Comparison of ENCODE assay signal across 20 cellular contexts in genomic region chr5:108238936-108239887, GRCh38.
A peak's percentile ranks its signal among the peaks of the same experiment; 100 is the strongest.
DNase-seq lines count a peak whose midpoint lies in the region; ATAC-seq and TF ChIP-seq lines count a peak whose summit lies in the region.
"Had no signal": no experiment of that assay in that cellular context is flagged by ENCODE, and none has a peak within 500 bp of the region (broad histone marks: within the 10 kb centered on the region; RNA-seq: fewer than 3 reads in every experiment).

No MANE protein-coding gene starts in this region.

- no peak for TF ChIP-seq RAD21 in HCT116 (IDR thresholded peaks at IDR 0.05; ENCODE audit: low read depth)

- no peaks in the 10 kb centered on the region for H3K79me2 ChIP-seq in DND-41 (ENCODE audit: insufficient read depth, low read length)
- H3K79me2 ChIP-seq in HCT116 (ENCODE audit: insufficient read depth, low read length): no peaks in the 10 kb centered on the region
- no peaks in the 10 kb centered on the region for H3K79me2 ChIP-seq in PC-3 (ENCODE audit: low read length)

- TF ChIP-seq CTCF in DND-41 (IDR thresholded peaks at IDR 0.05; ENCODE audit: borderline replicate concordance, extremely low read depth, low read length, poor library complexity, severe bottlenecking) (no peak), HCT116 (IDR thresholded peaks at IDR 0.05 in 2 of 3, conservative IDR thresholded peaks at IDR 0.05 in 1 of 3; ENCODE audit: borderline replicate concordance in 1 of 3, insufficient read depth in 1 of 3, low read depth in 2 of 3, low read length in 2 of 3) (peak in 1 of 3 experiments; percentile 17; a peak in 2 of 6 replicates), PC-3 (conservative IDR thresholded peaks at IDR 0.05; ENCODE audit: low read depth, low read length) (no peak), fibroblast of mammary gland (conservative IDR thresholded peaks at IDR 0.05; ENCODE audit: control insufficient read depth, insufficient read depth, low read depth, low read length) (no peak)

- H3K27me3 ChIP-seq in DND-41 (ENCODE audit: insufficient read depth, low read length, poor library complexity) (no peaks in the 10 kb centered on the region), HCT116 (ENCODE audit: insufficient read depth, low read length) (no peaks in the 10 kb centered on the region), PC-3 (ENCODE audit: low read length) (no peaks in the 10 kb centered on the region)

- RAD21 ChIA-PET in HCT116 (lab: Charles Lee; ENCODE audit: low non-redundant PET in 1 of 2, low total read pairs in 2 of 2, uncharacterized antibody in 2 of 2, unreplicated experiment in 2 of 2): no interaction called here

- intact Hi-C loops in HCT116 (cut with micrococcal nuclease) (no loop called here), PC-3 (cut with micrococcal nuclease) (no loop called here)

- H3F3A ChIP-seq in PC-3 (ENCODE audit: low read length, unreplicated experiment): no peaks in the 10 kb centered on the region

- BruUV-seq in HCT116 (replicated peaks; lab: Mats Ljungman, UMichigan) (no TSS peak), PC-3 (replicated peaks; lab: Mats Ljungman, UMichigan) (no TSS peak)

- H3K27ac ChIP-seq in DND-41 (ENCODE audit: low read length) (no peak overlapping the region), HCT116 (ENCODE audit: low read depth, low read length) (no peak overlapping the region), PC-3 (ENCODE audit: low read length) (no peak overlapping the region)

- H3K36me3 ChIP-seq in DND-41 (ENCODE audit: insufficient read depth, low read length) (no peaks in the 10 kb centered on the region), HCT116 (ENCODE audit: control insufficient read depth in 1 of 2, insufficient read depth in 2 of 2, low read length in 2 of 2) (no peaks in the 10 kb centered on the region), PC-3 (ENCODE audit: low read depth, low read length) (no peaks in the 10 kb centered on the region)

- no peak overlapping the region for H2AFZ ChIP-seq in DND-41 (ENCODE audit: low read depth, low read length)
- H2AFZ ChIP-seq in HCT116 (ENCODE audit: low read depth, low read length, poor library complexity, severe bottlenecking): no peak overlapping the region
- no peak overlapping the region for H2AFZ ChIP-seq in PC-3 (ENCODE audit: low read length)

- POLR2A ChIA-PET in HCT116 (lab: Charles Lee) (no interaction called here), PC-3 (lab: Charles Lee; ENCODE audit: unreplicated experiment) (no interaction called here)

- no peak overlapping the region for H3K4me2 ChIP-seq in DND-41 (ENCODE audit: insufficient read depth, low read length)
- peak overlapping the region; percentile 46 for H3K4me2 ChIP-seq in HCT116 (ENCODE audit: low read length)
- H3K4me2 ChIP-seq in PC-3 (ENCODE audit: low read length): no peak overlapping the region
- H3K4me2 ChIP-seq: SK-N-SH had no signal

- no peak for TF ChIP-seq POLR2A in HCT116 (IDR thresholded peaks at IDR 0.05; ENCODE audit: borderline replicate concordance, extremely low read depth, insufficient read depth, insufficient read length)

- H4K20me1 ChIP-seq in DND-41 (ENCODE audit: insufficient read depth, low read length): no peaks in the 10 kb centered on the region
- no peaks in the 10 kb centered on the region for H4K20me1 ChIP-seq in HCT116 (ENCODE audit: insufficient read depth)
- no peaks in the 10 kb centered on the region for H4K20me1 ChIP-seq in PC-3 (ENCODE audit: low read length)

- H3K9me2 ChIP-seq in HCT116 (ENCODE audit: insufficient read depth) (no peaks in the 10 kb centered on the region), PC-3 (replicated peaks; ENCODE audit: low read length) (no peaks in the 10 kb centered on the region)
- H3K9me2 ChIP-seq: SK-N-SH had no signal

- 0 out of 3 replicates have a peak, but pooled peaks have one; percentile 27 for ATAC-seq in DND-41 (ENCODE audit: insufficient read depth, low read depth)
- peak; percentile 89 for ATAC-seq in HCT116
- no peak for ATAC-seq in PC-3
- ATAC-seq in HG02973 (IDR thresholded peaks at IDR 0.05; ENCODE audit: unreplicated experiment): no peak
- ATAC-seq: left cardiac atrium; Panc1; stimulated activated naive CD8-positive, alpha-beta T cell treated with anti-CD3 and anti-CD28 coated beads, Interleukin-15, amount 100 ng/mL, for 72 hours had no signal

- no peak for DNase-seq in DND-41
- DNase-seq in HCT116 (ENCODE audit: low read depth, low spot score): peak; percentile 26
- peak; percentile 27 for DNase-seq in PC-3
- DNase-seq in fibroblast of mammary gland (ENCODE audit: low read depth): peak; percentile 10
- DNase-seq in activated effector memory CD4-positive, alpha-beta T cell treated with anti-CD3 and anti-CD28 coated beads, Interleukin-2, amount 50 U/mL, for 16 hours: no peak
- DNase-seq in retina: no peak
- no peak for DNase-seq in inferior parietal cortex (ENCODE audit: extremely low spot score)
- DNase-seq: activated CD4-positive, CD25-positive, alpha-beta regulatory T cell treated with anti-CD3 and anti-CD28 coated beads, Interleukin-2, amount 50 U/mL, for 72 hours; activated CD8-positive, alpha-beta memory T cell treated with anti-CD3 and anti-CD28 coated beads for 24 hours; activated T-cell treated with anti-CD3 and anti-CD28 coated beads, Interleukin-2, amount 50 U/mL, for 48 hours; CD8-positive, alpha-beta memory T cell; foreskin fibroblast; hippocampal formation; left cardiac atrium; NCI-H187 treated with DMSO at 0.1 percent for 48 hours; SK-N-SH; stimulated activated CD4-positive, alpha-beta T cell treated with anti-CD3 and anti-CD28 coated beads, Interleukin-2, amount 100 ng/mL, for 24 hours; stimulated activated naive CD8-positive, alpha-beta T cell treated with anti-CD3 and anti-CD28 coated beads, Interleukin-15, amount 100 ng/mL, for 72 hours had no signal

- no peaks in the 10 kb centered on the region for H3K4me1 ChIP-seq in DND-41 (ENCODE audit: insufficient read depth, low read length)
- peaks cover 9 to 11% of the 10 kb centered on the region in 2 experiments for H3K4me1 ChIP-seq in HCT116 (ENCODE audit: control insufficient read depth in 1 of 2, insufficient read depth in 2 of 2, low read length in 2 of 2)
- no peaks in the 10 kb centered on the region for H3K4me1 ChIP-seq in PC-3 (ENCODE audit: insufficient read depth, low read length)

- H3K9ac ChIP-seq in DND-41 (ENCODE audit: low read depth, low read length) (no peak overlapping the region), HCT116 (ENCODE audit: low read length) (no peak overlapping the region; the same call in 1 of the 2 replicates), PC-3 (ENCODE audit: low read length) (no peak overlapping the region)
- H3K9ac ChIP-seq: SK-N-SH had no signal

- H3K9me3 ChIP-seq in DND-41 (ENCODE audit: insufficient read depth, low read length, severe bottlenecking): no peaks in the 10 kb centered on the region
- H3K9me3 ChIP-seq in HCT116 (ENCODE audit: control insufficient read depth in 1 of 2, insufficient read depth in 1 of 2, low read depth in 1 of 2, low read length in 2 of 2): no peaks in the 10 kb centered on the region
- no peaks in the 10 kb centered on the region for H3K9me3 ChIP-seq in PC-3 (ENCODE audit: low read length)
- H3K9me3 ChIP-seq: SK-N-SH had no signal

- CTCF ChIA-PET in HCT116 (lab: Charles Lee): interaction anchor here (0.7 kb wide), 1 partner anchor 21 kb away, joined by 3 read pairs; no protein-coding TSS in a partner anchor
- CTCF ChIA-PET in PC-3 (lab: Charles Lee): no interaction called here

- H3K4me3 ChIP-seq in DND-41 (ENCODE audit: low read depth in 1 of 2, low read length in 2 of 2): no peak overlapping the region
- H3K4me3 ChIP-seq in HCT116 (replicated peaks in 1 of 2; ENCODE audit: low read depth in 1 of 2, low read length in 2 of 2): no peak overlapping the region
- no peak overlapping the region for H3K4me3 ChIP-seq in PC-3 (ENCODE audit: low read length)
- no peak overlapping the region for H3K4me3 ChIP-seq in fibroblast of mammary gland (ENCODE audit: control insufficient read depth, low read depth, low read length)

TF ChIP-seq in HCT116, 20 proteins besides CTCF, POLR2A, EP300 and RAD21:
- no peak for TF ChIP-seq ZBTB33 (IDR thresholded peaks at IDR 0.05; ENCODE audit: extremely low read depth, insufficient replicate concordance, low read length)
- peak; percentile 54 for TF ChIP-seq TCF7L2 (IDR thresholded peaks at IDR 0.05; ENCODE audit: borderline replicate concordance, extremely low read depth, insufficient read depth, insufficient read length)
- no peak for TF ChIP-seq EZH2 (IDR thresholded peaks at IDR 0.05)
- no peak for TF ChIP-seq YY1 (IDR thresholded peaks at IDR 0.05; ENCODE audit: extremely low read depth, insufficient replicate concordance, low read depth, low read length)
- peak; percentile 19; the same call in 1 of the 2 replicates for TF ChIP-seq JUND (IDR thresholded peaks at IDR 0.05)
- TF ChIP-seq ZFX (IDR thresholded peaks at IDR 0.05): no peak

Comparison
In these comparisons a context has a peak if more than half of its experiments do, and no peak if none do; other contexts are left out.
1. ATAC-seq: peak in DND-41 (single experiment) and HCT116 (single experiment); none in PC-3 (single experiment) and HG02973 (single experiment).
2. DNase-seq: peak in HCT116 (single experiment), PC-3 (single experiment) and fibroblast of mammary gland (single experiment); none in DND-41 (single experiment), activated effector memory CD4-positive, alpha-beta T cell treated with anti-CD3 and anti-CD28 coated beads, Interleukin-2, amount 50 U/mL, for 16 hours (single experiment), retina (single experiment) and inferior parietal cortex (single experiment).